In genomic region chr11:79896258-79896657, GRCh38 we compare ENCODE assay signal across 15 cellular contexts.
DNase-seq lines count a peak whose midpoint lies in the region; ATAC-seq and TF ChIP-seq lines count a peak whose summit lies in the region.
"Had no signal": no experiment of that assay in that cellular context is flagged by ENCODE, and none has a peak within 500 bp of the region (broad histone marks: within the 10 kb centered on the region; RNA-seq: fewer than 3 reads in every experiment).

No MANE protein-coding gene starts in this region.

- no peaks in the 10 kb centered on the region for H3K27me3 Mint-ChIP-seq in T-cell

- in situ Hi-C loops in mammary epithelial cell (cut with MboI; ENCODE audit: low sequenced_read_pairs in 2 of 2) = no loop called here

- no peaks in the 10 kb centered on the region for H4K20me1 ChIP-seq in mammary epithelial cell (ENCODE audit: insufficient read depth, low read length)

- no peak for TF ChIP-seq POLR2A in uterus (IDR thresholded peaks at IDR 0.05)

- H3K27me3 ChIP-seq in mammary epithelial cell (ENCODE audit: insufficient read depth, low read length) (peaks cover 6% of the 10 kb centered on the region), uterus (no peaks in the 10 kb centered on the region)

- POLR2A ChIA-PET in T-cell (lab: Charles Lee) = no interaction called here

- no peaks in the 10 kb centered on the region for H3K79me2 ChIP-seq in mammary epithelial cell (ENCODE audit: insufficient read depth, low read length)

- no peak overlapping the region for H3K27ac ChIP-seq in mammary epithelial cell (ENCODE audit: insufficient read depth, low read depth, low read length)
- H3K27ac ChIP-seq in uterus = no peak overlapping the region

- H3K36me3 Mint-ChIP-seq in T-cell = no peaks in the 10 kb centered on the region
- H3K36me3 Mint-ChIP-seq: CD14-positive monocyte; CD8-positive, alpha-beta T cell had no signal

- no peak overlapping the region for H2AFZ ChIP-seq in mammary epithelial cell (ENCODE audit: low read depth, low read length)

- no peaks in the 10 kb centered on the region for H3K36me3 ChIP-seq in mammary epithelial cell (ENCODE audit: insufficient read depth, low read length)
- no peaks in the 10 kb centered on the region for H3K36me3 ChIP-seq in uterus

- peaks cover 9% of the 10 kb centered on the region for H3K4me1 ChIP-seq in mammary epithelial cell (ENCODE audit: insufficient read depth, low read length)
- H3K4me1 ChIP-seq in uterus = no peaks in the 10 kb centered on the region

- no peaks in the 10 kb centered on the region for H3K4me1 Mint-ChIP-seq in T-cell
- H3K4me1 Mint-ChIP-seq: CD14-positive monocyte had no signal

- no peak overlapping the region for H3K4me2 ChIP-seq in mammary epithelial cell (ENCODE audit: insufficient read depth, low read depth, low read length)

- H3K4me3 ChIP-seq in mammary epithelial cell (replicated peaks in 1 of 3; ENCODE audit: insufficient read depth in 1 of 3, low read depth in 2 of 3, low read length in 3 of 3) = no peak overlapping the region
- no peak overlapping the region for H3K4me3 ChIP-seq in uterus

- peaks cover 11 to 26% (median 22%) of the 10 kb centered on the region in 3 donors for H3K9me3 Mint-ChIP-seq in T-cell
- H3K9me3 Mint-ChIP-seq: CD8-positive, alpha-beta T cell; H9 had no signal

- no peak overlapping the region for H3K4me3 Mint-ChIP-seq in T-cell
- H3K4me3 Mint-ChIP-seq: CD14-positive monocyte; CD8-positive, alpha-beta T cell; H9 had no signal

- TF ChIP-seq CTCF in mammary epithelial cell (conservative IDR thresholded peaks at IDR 0.05 in 1 of 2, IDR thresholded peaks at IDR 0.05 in 1 of 2; ENCODE audit: extremely low read depth in 1 of 2, insufficient read depth in 1 of 2, low read depth in 1 of 2, low read length in 2 of 2) (no peak), uterus (IDR thresholded peaks at IDR 0.05) (no peak)

- ATAC-seq in esophagus mucosa (peak; percentile 44), T-cell (replicated peaks in 1 of 4) (no peak)
- ATAC-seq: CD8-positive, alpha-beta T cell had no signal

- CTCF ChIA-PET in mammary epithelial cell (lab: Charles Lee; ENCODE audit: low non-redundant PET) (no interaction called here), T-cell (lab: Charles Lee) (no interaction called here)

- DNase-seq in NCI-H226 = peak; percentile 80
- peak; percentile 31 for DNase-seq in mammary epithelial cell
- peak; percentile 48 for DNase-seq in renal cortical epithelial cell (ENCODE audit: low read depth)
- no peak for DNase-seq in posterior cingulate gyrus
- no peak for DNase-seq in uterus
- no peak for DNase-seq in T-cell
- DNase-seq: CD8-positive, alpha-beta T cell; COR-L47; DMS153; DMS79 treated with DMSO at 0.1 percent for 48 hours; EL; GOT3; H9 had no signal

- intact Hi-C loops in mammary epithelial cell (cut with micrococcal nuclease) = no loop called here
- intact Hi-C loops in posterior cingulate gyrus (cut with DNase I) = no loop called here
- intact Hi-C loops in uterus (cut with DNase I; ENCODE audit: low total_unique reads) = no loop called here

- dilution Hi-C loops in mammary epithelial cell (cut with HindIII; ENCODE audit: low sequenced_read_pairs) = no loop called here

- H3K9me3 ChIP-seq in mammary epithelial cell (replicated peaks; ENCODE audit: insufficient read depth, low read length) (no peaks in the 10 kb centered on the region), uterus (no peaks in the 10 kb centered on the region)

- no TSS peak for BruUV-seq in mammary epithelial cell (replicated peaks; lab: Mats Ljungman, UMichigan)

- H3K27ac Mint-ChIP-seq in T-cell = no peak overlapping the region
- H3K27ac Mint-ChIP-seq: CD8-positive, alpha-beta T cell; H9 had no signal

- no peak overlapping the region for H3K9ac ChIP-seq in mammary epithelial cell (ENCODE audit: insufficient read depth, low read length)

Comparison
In these comparisons a context has a peak if more than half of its experiments do, and no peak if none do; other contexts are left out.
1. DNase-seq: peak in NCI-H226 (single experiment), mammary epithelial cell (single experiment) and renal cortical epithelial cell (single experiment); none in posterior cingulate gyrus (0 of 10), uterus (0 of 2) and T-cell (0 of 34).